ENCODE assay signal across 1 cellular context in the genomic region with DNA sequence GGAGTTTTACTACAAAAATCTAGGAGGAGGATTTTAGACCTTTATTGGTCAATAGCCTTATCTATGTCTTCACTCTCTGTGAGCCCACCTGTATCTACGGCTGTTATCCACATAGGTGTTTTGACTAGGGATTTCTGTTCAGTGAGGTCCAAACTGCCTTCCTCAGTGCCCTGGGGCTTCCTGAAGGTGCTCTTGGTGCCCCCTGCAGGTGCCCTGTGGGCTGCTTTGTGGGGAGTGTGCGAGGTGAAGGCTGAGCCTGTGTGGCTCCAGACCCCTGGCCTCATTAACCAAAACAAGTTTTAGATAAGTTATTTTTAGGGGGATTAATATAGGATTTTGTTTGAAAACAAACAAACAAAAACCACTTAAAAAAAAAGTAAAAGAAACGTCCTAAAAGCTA.
TF ChIP-seq lines count a peak whose summit lies in the region.

No MANE protein-coding gene starts in this region.

TF ChIP-seq in GM23338, 12 proteins besides CTCF, POLR2A, EP300 and RAD21 (continued from another document):
- TF ChIP-seq, protein P1, sequence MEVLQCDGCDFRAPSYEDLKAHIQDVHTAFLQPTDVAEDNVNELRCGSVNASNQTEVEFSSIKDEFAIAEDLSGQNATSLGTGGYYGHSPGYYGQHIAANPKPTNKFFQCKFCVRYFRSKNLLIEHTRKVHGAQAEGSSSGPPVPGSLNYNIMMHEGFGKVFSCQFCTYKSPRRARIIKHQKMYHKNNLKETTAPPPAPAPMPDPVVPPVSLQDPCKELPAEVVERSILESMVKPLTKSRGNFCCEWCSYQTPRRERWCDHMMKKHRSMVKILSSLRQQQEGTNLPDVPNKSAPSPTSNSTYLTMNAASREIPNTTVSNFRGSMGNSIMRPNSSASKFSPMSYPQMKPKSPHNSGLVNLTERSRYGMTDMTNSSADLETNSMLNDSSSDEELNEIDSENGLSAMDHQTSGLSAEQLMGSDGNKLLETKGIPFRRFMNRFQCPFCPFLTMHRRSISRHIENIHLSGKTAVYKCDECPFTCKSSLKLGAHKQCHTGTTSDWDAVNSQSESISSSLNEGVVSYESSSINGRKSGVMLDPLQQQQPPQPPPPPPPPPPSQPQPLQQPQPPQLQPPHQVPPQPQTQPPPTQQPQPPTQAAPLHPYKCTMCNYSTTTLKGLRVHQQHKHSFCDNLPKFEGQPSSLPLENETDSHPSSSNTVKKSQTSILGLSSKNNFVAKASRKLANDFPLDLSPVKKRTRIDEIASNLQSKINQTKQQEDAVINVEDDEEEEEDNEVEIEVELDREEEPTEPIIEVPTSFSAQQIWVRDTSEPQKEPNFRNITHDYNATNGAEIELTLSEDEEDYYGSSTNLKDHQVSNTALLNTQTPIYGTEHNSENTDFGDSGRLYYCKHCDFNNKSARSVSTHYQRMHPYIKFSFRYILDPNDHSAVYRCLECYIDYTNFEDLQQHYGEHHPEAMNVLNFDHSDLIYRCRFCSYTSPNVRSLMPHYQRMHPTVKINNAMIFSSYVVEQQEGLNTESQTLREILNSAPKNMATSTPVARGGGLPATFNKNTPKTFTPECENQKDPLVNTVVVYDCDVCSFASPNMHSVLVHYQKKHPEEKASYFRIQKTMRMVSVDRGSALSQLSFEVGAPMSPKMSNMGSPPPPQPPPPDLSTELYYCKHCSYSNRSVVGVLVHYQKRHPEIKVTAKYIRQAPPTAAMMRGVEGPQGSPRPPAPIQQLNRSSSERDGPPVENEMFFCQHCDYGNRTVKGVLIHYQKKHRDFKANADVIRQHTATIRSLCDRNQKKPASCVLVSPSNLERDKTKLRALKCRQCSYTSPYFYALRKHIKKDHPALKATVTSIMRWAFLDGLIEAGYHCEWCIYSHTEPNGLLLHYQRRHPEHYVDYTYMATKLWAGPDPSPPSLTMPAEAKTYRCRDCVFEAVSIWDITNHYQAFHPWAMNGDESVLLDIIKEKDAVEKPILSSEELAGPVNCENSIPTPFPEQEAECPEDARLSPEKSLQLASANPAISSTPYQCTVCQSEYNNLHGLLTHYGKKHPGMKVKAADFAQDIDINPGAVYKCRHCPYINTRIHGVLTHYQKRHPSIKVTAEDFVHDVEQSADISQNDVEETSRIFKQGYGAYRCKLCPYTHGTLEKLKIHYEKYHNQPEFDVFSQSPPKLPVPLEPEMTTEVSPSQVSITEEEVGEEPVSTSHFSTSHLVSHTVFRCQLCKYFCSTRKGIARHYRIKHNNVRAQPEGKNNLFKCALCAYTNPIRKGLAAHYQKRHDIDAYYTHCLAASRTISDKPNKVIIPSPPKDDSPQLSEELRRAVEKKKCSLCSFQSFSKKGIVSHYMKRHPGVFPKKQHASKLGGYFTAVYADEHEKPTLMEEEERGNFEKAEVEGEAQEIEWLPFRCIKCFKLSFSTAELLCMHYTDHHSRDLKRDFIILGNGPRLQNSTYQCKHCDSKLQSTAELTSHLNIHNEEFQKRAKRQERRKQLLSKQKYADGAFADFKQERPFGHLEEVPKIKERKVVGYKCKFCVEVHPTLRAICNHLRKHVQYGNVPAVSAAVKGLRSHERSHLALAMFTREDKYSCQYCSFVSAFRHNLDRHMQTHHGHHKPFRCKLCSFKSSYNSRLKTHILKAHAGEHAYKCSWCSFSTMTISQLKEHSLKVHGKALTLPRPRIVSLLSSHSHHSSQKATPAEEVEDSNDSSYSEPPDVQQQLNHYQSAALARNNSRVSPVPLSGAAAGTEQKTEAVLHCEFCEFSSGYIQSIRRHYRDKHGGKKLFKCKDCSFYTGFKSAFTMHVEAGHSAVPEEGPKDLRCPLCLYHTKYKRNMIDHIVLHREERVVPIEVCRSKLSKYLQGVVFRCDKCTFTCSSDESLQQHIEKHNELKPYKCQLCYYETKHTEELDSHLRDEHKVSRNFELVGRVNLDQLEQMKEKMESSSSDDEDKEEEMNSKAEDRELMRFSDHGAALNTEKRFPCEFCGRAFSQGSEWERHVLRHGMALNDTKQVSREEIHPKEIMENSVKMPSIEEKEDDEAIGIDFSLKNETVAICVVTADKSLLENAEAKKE (CRISPR knock-in tag; IDR thresholded peaks at IDR 0.05): no peak
- TF ChIP-seq CREB1 (CRISPR knock-in tag; IDR thresholded peaks at IDR 0.05; ENCODE audit: low read depth): no peak
- no peak for TF ChIP-seq EZH2phosphoT487 (IDR thresholded peaks at IDR 0.05; ENCODE audit: unreplicated experiment)
- TF ChIP-seq ZNF114 (CRISPR knock-in tag; IDR thresholded peaks at IDR 0.05): no peak
- TF ChIP-seq, protein P2, sequence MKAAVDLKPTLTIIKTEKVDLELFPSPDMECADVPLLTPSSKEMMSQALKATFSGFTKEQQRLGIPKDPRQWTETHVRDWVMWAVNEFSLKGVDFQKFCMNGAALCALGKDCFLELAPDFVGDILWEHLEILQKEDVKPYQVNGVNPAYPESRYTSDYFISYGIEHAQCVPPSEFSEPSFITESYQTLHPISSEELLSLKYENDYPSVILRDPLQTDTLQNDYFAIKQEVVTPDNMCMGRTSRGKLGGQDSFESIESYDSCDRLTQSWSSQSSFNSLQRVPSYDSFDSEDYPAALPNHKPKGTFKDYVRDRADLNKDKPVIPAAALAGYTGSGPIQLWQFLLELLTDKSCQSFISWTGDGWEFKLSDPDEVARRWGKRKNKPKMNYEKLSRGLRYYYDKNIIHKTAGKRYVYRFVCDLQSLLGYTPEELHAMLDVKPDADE (IDR thresholded peaks at IDR 0.05): no peak
